Comparison of ENCODE assay signal across 14 cellular contexts in the genomic region with DNA sequence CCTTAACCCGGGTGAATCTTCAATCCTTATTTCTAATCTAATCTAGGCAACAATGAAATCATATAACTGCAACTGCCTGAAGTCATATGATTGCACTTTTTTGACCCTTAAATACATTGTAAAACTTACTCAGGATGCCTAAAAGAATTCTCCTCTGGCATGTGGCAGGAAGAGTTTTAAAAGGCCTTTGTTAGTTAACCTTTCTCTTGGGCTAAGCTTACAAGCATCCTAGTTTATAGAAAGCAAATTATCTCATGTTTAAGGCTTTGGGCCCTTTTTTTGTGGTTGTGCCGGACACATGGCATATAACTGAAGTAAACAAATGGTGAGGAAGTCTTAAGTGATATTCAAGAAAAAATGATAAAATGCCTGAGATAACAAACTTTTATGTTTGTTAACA.
"Had no signal": no experiment of that assay in that cellular context is flagged by ENCODE, and none has a peak within 500 bp of the region (broad histone marks: within the 10 kb centered on the region; RNA-seq: fewer than 3 reads in every experiment).

No MANE protein-coding gene starts in this region.

- H3K4me3 ChIP-seq: heart right ventricle, pancreas had no signal

- H3K27me3 ChIP-seq: heart right ventricle, pancreas had no signal

- ATAC-seq: effector memory CD8-positive, alpha-beta T cell; heart right ventricle; pancreas; right cardiac atrium had no signal

- H3K9me3 ChIP-seq: heart right ventricle, pancreas had no signal

- DNase-seq: effector memory CD8-positive, alpha-beta T cell; erythroblast; heart right ventricle; hypothalamus; kidney glomerular epithelial cell; mesendoderm; naive B cell; nephron progenitor cell; occipital lobe; pancreas; right cardiac atrium; small intestine; stimulated activated CD4-positive, alpha-beta T cell treated with anti-CD3 and anti-CD28 coated beads, Interleukin-12 subunit alpha, Interleukin-12 subunit beta, amount 100 ng/mL, for 4 hours; stimulated activated naive CD4-positive, alpha-beta T cell treated with Interleukin-2 at 50 U/mL for 16 hours had no signal

- H3K4me1 ChIP-seq: heart right ventricle, pancreas had no signal

- H3K27ac ChIP-seq: heart right ventricle, pancreas had no signal

- H3K36me3 ChIP-seq: heart right ventricle, pancreas had no signal
